Comparison of ENCODE assay signal across 7 cellular contexts in the genomic region with DNA sequence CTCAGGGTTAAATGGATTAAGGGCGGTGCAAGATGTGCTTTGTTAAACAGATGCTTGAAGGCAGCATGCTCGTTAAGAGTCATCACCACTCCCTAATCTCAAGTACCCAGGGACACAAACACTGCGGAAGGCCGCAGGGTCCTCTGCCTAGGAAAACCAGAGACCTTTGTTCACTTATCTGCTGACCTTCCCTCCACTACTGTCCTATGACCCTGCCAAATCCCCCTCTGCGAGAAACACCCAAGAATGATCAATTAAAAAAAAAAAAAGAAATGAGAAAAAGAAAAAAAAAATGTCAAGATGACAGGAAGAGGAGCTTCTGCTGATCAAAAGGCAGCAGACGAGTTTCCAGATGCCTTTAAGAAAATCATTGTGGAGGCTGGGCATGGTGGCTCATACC. TPM values are rescaled to one million over a fixed set of nuclear protein-coding genes. Genes with fewer than 3 reads are reported as not detected.
"Had no signal": no experiment of that assay in that cellular context is flagged by ENCODE, and none has a peak within 500 bp of the region (broad histone marks: within the 10 kb centered on the region; RNA-seq: fewer than 3 reads in every experiment).

No MANE protein-coding gene starts in this region.

RNA-seq across cellular contexts. Expression of gene PRF1, which starts 29.2 kb away (rescaled TPM):
- total RNA-seq: GM23248, GM23338, H1, H4, H7, H9, HFFc6 had no signal
- polyA plus RNA-seq: GM23248 had no signal
